ENCODE assay signal across 9 cellular contexts in the genomic region with DNA sequence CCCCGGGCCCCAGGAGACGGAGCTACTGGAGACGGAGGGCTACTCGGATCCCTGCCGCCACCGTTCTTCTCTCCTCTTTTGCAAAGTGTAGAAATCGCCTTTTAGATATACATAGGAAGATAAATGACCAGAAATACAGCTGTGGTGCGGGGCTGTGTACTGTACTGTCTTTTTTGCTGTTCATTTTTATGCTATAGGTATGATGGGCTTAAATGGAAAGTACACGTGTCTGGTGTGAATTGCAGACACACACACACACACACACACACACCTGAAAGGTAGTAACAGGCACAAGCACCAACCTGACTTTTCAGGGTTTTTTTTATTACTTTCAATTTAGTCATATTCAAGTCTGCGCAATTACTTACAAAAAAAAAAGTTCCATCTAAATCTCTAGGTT. TPM values are rescaled to one million over a fixed set of nuclear protein-coding genes. Genes with fewer than 3 reads are reported as not detected.
A peak's percentile ranks its signal among the peaks of the same experiment; 100 is the strongest.
DNase-seq lines count a peak whose midpoint lies in the region; ATAC-seq and TF ChIP-seq lines count a peak whose summit lies in the region.
"Had no signal": no experiment of that assay in that cellular context is flagged by ENCODE, and none has a peak within 500 bp of the region (broad histone marks: within the 10 kb centered on the region; RNA-seq: fewer than 3 reads in every experiment).

No MANE protein-coding gene starts in this region.

- peaks cover 26% of the 10 kb centered on the region for H3K27me3 ChIP-seq in SK-N-SH (ENCODE audit: insufficient read depth)

- CTCF ChIA-PET in SK-N-SH (lab: Yijun Ruan, JAX), result interaction anchor here (1.3 kb wide), 1 partner anchor 219 kb away, joined by 5 read pairs; no protein-coding TSS in a partner anchor

- POLR2A ChIA-PET in SK-N-SH (lab: Yijun Ruan, JAX), result no interaction called here

- no peak overlapping the region for H3K9ac ChIP-seq in SK-N-SH

- H3K27ac ChIP-seq in SK-N-SH (ENCODE audit: low read depth in 2 of 2, low read length in 1 of 2), result no peak overlapping the region

- no peak for TF ChIP-seq POLR2A in GM18505 (IDR thresholded peaks at IDR 0.05; ENCODE audit: borderline replicate concordance, extremely low read depth, insufficient read depth, insufficient read length)

- peaks cover 0 to 3% of the 10 kb centered on the region in 2 experiments; a peak in 1 of 4 replicates for H3K4me1 ChIP-seq in SK-N-SH (ENCODE audit: control insufficient read depth in 1 of 2, insufficient read depth in 2 of 2, low read depth in 1 of 2, low read length in 1 of 2)

- H3K9me3 Mint-ChIP-seq in glutamatergic neuron (ENCODE audit: unreplicated experiment), result peaks cover 2% of the 10 kb centered on the region
- H3K9me3 Mint-ChIP-seq in activated naive CD4-positive, alpha-beta T cell treated with anti-CD3 and anti-CD28 coated beads, Interleukin-2, amount 50 U/mL, for 72 hours, result peaks cover 4 to 5% of the 10 kb centered on the region in 2 donors

- H3K36me3 ChIP-seq in SK-N-SH (replicated peaks in 1 of 2; ENCODE audit: control insufficient read depth in 1 of 2, insufficient read depth in 2 of 2, low read length in 1 of 2), result no peaks in the 10 kb centered on the region

- no peaks in the 10 kb centered on the region for H4K20me1 ChIP-seq in SK-N-SH (ENCODE audit: insufficient read depth)

- under 1% methylated on average over 10 of the region's 10 CpGs for WGBS in SK-N-SH (ENCODE audit: low lambda C conversion rate)

- H3K4me2 ChIP-seq in SK-N-SH, result peak overlapping the region; percentile 82

- peaks cover 7% of the 10 kb centered on the region for H3K27me3 Mint-ChIP-seq in glutamatergic neuron (ENCODE audit: unreplicated experiment)

- no peak for TF ChIP-seq EP300 in SK-N-SH (IDR thresholded peaks at IDR 0.05; ENCODE audit: borderline replicate concordance in 1 of 2, low read depth in 1 of 2, low read length in 1 of 2)

- ATAC-seq in GM18505 (IDR thresholded peaks at IDR 0.05; ENCODE audit: unreplicated experiment), result peak; percentile 13
- no peak for ATAC-seq in HG03571 (IDR thresholded peaks at IDR 0.05; ENCODE audit: unreplicated experiment)
- ATAC-seq in activated naive CD4-positive, alpha-beta T cell treated with anti-CD3 and anti-CD28 coated beads, Interleukin-2, amount 50 U/mL, for 72 hours, result no peak

- DNase-seq in SK-N-SH (no peak), glutamatergic neuron (no peak), retinal pigment epithelial cell (ENCODE audit: low read depth) (no peak), inferior parietal cortex (ENCODE audit: extremely low spot score) (no peak)
- no peak for DNase-seq in stimulated activated CD4-positive, alpha-beta T cell treated with anti-CD3 and anti-CD28 coated beads, Interleukin-12 subunit alpha, Interleukin-12 subunit beta, amount 100 ng/mL, for 4 hours
- DNase-seq in activated naive CD4-positive, alpha-beta T cell treated with anti-CD3 and anti-CD28 coated beads, Interleukin-2, amount 50 U/mL, for 72 hours (ENCODE audit: low spot score in 2 of 2), result no peak

- peak overlapping the region; percentile 100 for H3K4me3 Mint-ChIP-seq in glutamatergic neuron (ENCODE audit: unreplicated experiment)

- no peaks in the 10 kb centered on the region for H3K36me3 Mint-ChIP-seq in glutamatergic neuron (ENCODE audit: unreplicated experiment)
- peaks cover 6 to 14% of the 10 kb centered on the region in 2 donors for H3K36me3 Mint-ChIP-seq in activated naive CD4-positive, alpha-beta T cell treated with anti-CD3 and anti-CD28 coated beads, Interleukin-2, amount 50 U/mL, for 72 hours
- H3K36me3 Mint-ChIP-seq: activated naive CD8-positive, alpha-beta T cell had no signal

- no peaks in the 10 kb centered on the region for H3K9me3 ChIP-seq in SK-N-SH

- no peaks in the 10 kb centered on the region for H3K79me2 ChIP-seq in SK-N-SH (ENCODE audit: insufficient read depth)

- peaks cover 24% of the 10 kb centered on the region for H3K4me1 Mint-ChIP-seq in glutamatergic neuron (ENCODE audit: low read depth, unreplicated experiment)

- no peak for TF ChIP-seq RAD21 in SK-N-SH (IDR thresholded peaks at IDR 0.05; ENCODE audit: low read length)

- peak overlapping the region; percentile 57; the same call in 1 of the 2 replicates for H2AFZ ChIP-seq in SK-N-SH (ENCODE audit: low read depth)

- H3K9me2 ChIP-seq in SK-N-SH, result no peaks in the 10 kb centered on the region

- peak overlapping the region; percentile 29 to 56; a peak in 3 of 4 replicates for H3K4me3 ChIP-seq in SK-N-SH (ENCODE audit: low read depth in 2 of 2, low read length in 1 of 2)
- peak overlapping the region; percentile 77 for H3K4me3 ChIP-seq in retinal pigment epithelial cell (ENCODE audit: low read length)

- H3K27ac Mint-ChIP-seq in glutamatergic neuron (ENCODE audit: unreplicated experiment), result no peak overlapping the region
- no peak overlapping the region for H3K27ac Mint-ChIP-seq in activated naive CD4-positive, alpha-beta T cell treated with anti-CD3 and anti-CD28 coated beads, Interleukin-2, amount 50 U/mL, for 72 hours
- H3K27ac Mint-ChIP-seq: activated naive CD8-positive, alpha-beta T cell had no signal

- TF ChIP-seq CTCF in SK-N-SH (IDR thresholded peaks at IDR 0.05) (no peak), glutamatergic neuron (IDR thresholded peaks at IDR 0.05; ENCODE audit: partially characterized antibody, unreplicated experiment) (no peak), retinal pigment epithelial cell (conservative IDR thresholded peaks at IDR 0.05; ENCODE audit: low read depth, low read length) (no peak)

- H3F3A ChIP-seq in SK-N-SH (replicated peaks; ENCODE audit: insufficient read depth), result no peaks in the 10 kb centered on the region

TF ChIP-seq in SK-N-SH, 30 proteins besides CTCF, POLR2A, EP300 and RAD21:
- TF ChIP-seq, protein P1, sequence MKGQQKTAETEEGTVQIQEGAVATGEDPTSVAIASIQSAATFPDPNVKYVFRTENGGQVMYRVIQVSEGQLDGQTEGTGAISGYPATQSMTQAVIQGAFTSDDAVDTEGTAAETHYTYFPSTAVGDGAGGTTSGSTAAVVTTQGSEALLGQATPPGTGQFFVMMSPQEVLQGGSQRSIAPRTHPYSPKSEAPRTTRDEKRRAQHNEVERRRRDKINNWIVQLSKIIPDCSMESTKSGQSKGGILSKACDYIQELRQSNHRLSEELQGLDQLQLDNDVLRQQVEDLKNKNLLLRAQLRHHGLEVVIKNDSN (IDR thresholded peaks at IDR 0.05; ENCODE audit: borderline replicate concordance, low read depth), result no peak
- TF ChIP-seq FOXJ3 (CRISPR knock-in tag; IDR thresholded peaks at IDR 0.05) (no peak), SIN3A (IDR thresholded peaks at IDR 0.05; ENCODE audit: borderline replicate concordance, low read depth, low read length) (no peak), FOSL2 (IDR thresholded peaks at IDR 0.05; ENCODE audit: borderline replicate concordance, low read depth) (no peak), FOXM1 (IDR thresholded peaks at IDR 0.05; ENCODE audit: low read depth) (no peak), GABPA (IDR thresholded peaks at IDR 0.05; ENCODE audit: low read depth) (no peak)
- TF ChIP-seq, protein P2, sequence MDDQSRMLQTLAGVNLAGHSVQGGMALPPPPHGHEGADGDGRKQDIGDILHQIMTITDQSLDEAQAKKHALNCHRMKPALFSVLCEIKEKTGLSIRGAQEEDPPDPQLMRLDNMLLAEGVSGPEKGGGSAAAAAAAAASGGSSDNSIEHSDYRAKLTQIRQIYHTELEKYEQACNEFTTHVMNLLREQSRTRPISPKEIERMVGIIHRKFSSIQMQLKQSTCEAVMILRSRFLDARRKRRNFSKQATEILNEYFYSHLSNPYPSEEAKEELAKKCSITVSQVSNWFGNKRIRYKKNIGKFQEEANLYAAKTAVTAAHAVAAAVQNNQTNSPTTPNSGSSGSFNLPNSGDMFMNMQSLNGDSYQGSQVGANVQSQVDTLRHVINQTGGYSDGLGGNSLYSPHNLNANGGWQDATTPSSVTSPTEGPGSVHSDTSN (IDR thresholded peaks at IDR 0.05), result no peak

RNA-seq across cellular contexts. Expression of a gene that starts 0.8 kb away (rescaled TPM):
- polyA plus RNA-seq in SK-N-SH (2012; rRNA removed), result not detected in 2 replicates
- not detected in 2 replicates for polyA plus RNA-seq in SK-N-SH (2012; cell fraction: cytosol; rRNA removed)
- not detected in 2 replicates for polyA plus RNA-seq in SK-N-SH (2012; cell fraction: nucleus; rRNA removed)
- total RNA-seq in glutamatergic neuron (ENCODE audit: unreplicated experiment), result 11.4 TPM
- not detected for total RNA-seq in activated naive CD4-positive, alpha-beta T cell treated with anti-CD3 and anti-CD28 coated beads, Interleukin-2, amount 50 U/mL, for 72 hours

Comparison
In these comparisons a context has a peak if more than half of its experiments do, and no peak if none do; other contexts are left out.
1. RNA of a gene that starts 0.8 kb away (total RNA-seq): 11.4 TPM in glutamatergic neuron (single experiment); not detected in activated naive CD4-positive, alpha-beta T cell treated with anti-CD3 and anti-CD28 coated beads, Interleukin-2, amount 50 U/mL, for 72 hours; every median in the first group is over 10 times any median in the second.